In the genomic region with DNA sequence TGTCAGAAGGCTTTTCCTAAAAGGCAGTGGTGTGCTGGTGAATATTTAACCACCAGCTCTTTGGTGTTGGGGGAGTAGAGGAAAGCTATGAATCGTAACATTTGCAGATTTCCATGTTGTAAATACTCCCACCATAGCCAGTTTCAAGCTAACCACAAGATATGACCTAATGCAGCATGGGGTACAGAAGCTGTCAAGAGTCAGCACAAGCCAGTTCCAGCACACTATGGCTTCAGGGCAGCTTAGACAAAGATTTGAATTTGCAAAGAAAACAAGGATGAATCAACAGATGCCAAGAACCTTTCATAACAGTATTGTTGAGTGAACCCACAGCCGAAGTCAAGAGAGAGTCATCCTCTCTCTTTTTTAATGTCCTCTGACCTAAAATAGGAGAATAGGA, we compare ENCODE assay signal across 10 cellular contexts. TPM values are rescaled to one million over a fixed set of nuclear protein-coding genes. Genes with fewer than 3 reads are reported as not detected.
DNase-seq lines count a peak whose midpoint lies in the region; ATAC-seq, FAIRE-seq and TF ChIP-seq lines count a peak whose summit lies in the region.
"Had no signal": no experiment of that assay in that cellular context is flagged by ENCODE, and none has a peak within 500 bp of the region (broad histone marks: within the 10 kb centered on the region; RNA-seq: fewer than 3 reads in every experiment).

No MANE protein-coding gene starts in this region.

- TF ChIP-seq POLR2A in HepG2 (IDR thresholded peaks at IDR 0.05; ENCODE audit: insufficient read depth in 1 of 2, low read depth in 2 of 2, low read length in 2 of 2) = no peak
- no peak for TF ChIP-seq POLR2A in uterus (IDR thresholded peaks at IDR 0.05)

- H3K36me3 ChIP-seq in liver (ENCODE audit: control insufficient read depth in 4 of 4, insufficient read depth in 3 of 4, low read depth in 1 of 4, low read length in 3 of 4) (no peaks in the 10 kb centered on the region), HepG2 (replicated peaks in 1 of 2; ENCODE audit: control insufficient read depth in 1 of 2, insufficient read depth in 2 of 2, low read length in 2 of 2) (no peaks in the 10 kb centered on the region), uterus (no peaks in the 10 kb centered on the region)

- intact Hi-C loops in HepG2 (cut with micrococcal nuclease; ENCODE audit: unreplicated experiment) = no loop called here
- intact Hi-C loops in uterus (cut with DNase I; ENCODE audit: low total_unique reads) = no loop called here

- TF ChIP-seq EP300 in HepG2 (IDR thresholded peaks at IDR 0.05; ENCODE audit: low read depth in 2 of 2, low read length in 2 of 2) (no peak), HepG2 (CRISPR knock-in tag; IDR thresholded peaks at IDR 0.05; ENCODE audit: borderline replicate concordance) (no peak)

- 43% methylated on average over 2 of the region's 2 CpGs for WGBS in liver
- 13% methylated on average over 2 of the region's 2 CpGs for WGBS in HepG2 (ENCODE audit: low lambda C conversion rate)

- no peaks in the 10 kb centered on the region for H4K20me1 ChIP-seq in HepG2 (ENCODE audit: insufficient read depth, low read length)
- H4K20me1 ChIP-seq: BLaER1 had no signal

- in situ Hi-C loops in HepG2 (cut with HindIII; ENCODE audit: extremely low pct_ligation_motif_present, low pct_unique_long_range_greater_than_20kb) = no loop called here

- TF ChIP-seq CTCF in liver (IDR thresholded peaks at IDR 0.05; ENCODE audit: low read depth, low read length, missing input control) (no peak), HepG2 (CRISPR knock-in tag; IDR thresholded peaks at IDR 0.05) (no peak), uterus (IDR thresholded peaks at IDR 0.05) (no peak)

- no peak overlapping the region for H3K27ac ChIP-seq in liver (ENCODE audit: low read depth in 1 of 2, low read length in 2 of 2)
- H3K27ac ChIP-seq in HepG2 (ENCODE audit: extremely low read length, insufficient read depth, low read length) = no peak overlapping the region
- peak overlapping the region; percentile 63 to 64 for H3K27ac ChIP-seq in uterus
- H3K27ac ChIP-seq: BLaER1 had no signal

- CTCF ChIA-PET in HepG2 (lab: Yijun Ruan, JAX; ENCODE audit: low intra/inter-chr PET ratio, low total read pairs) = no interaction called here

- H3K4me3 ChIP-seq in liver (ENCODE audit: low read depth in 1 of 3, low read length in 3 of 3) = no peak overlapping the region
- H3K4me3 ChIP-seq in HepG2 (replicated peaks in 1 of 3; ENCODE audit: insufficient read depth in 1 of 3, low read depth in 2 of 3, low read length in 3 of 3) = no peak overlapping the region
- no peak overlapping the region for H3K4me3 ChIP-seq in uterus
- H3K4me3 ChIP-seq: BLaER1 had no signal

- H3K9me3 ChIP-seq in liver (ENCODE audit: control insufficient read depth in 4 of 4, low read length in 3 of 4) = peaks cover 0 to 4% (median 0%) of the 10 kb centered on the region in 4 donors
- no peaks in the 10 kb centered on the region for H3K9me3 ChIP-seq in HepG2 (ENCODE audit: low read length)
- H3K9me3 ChIP-seq in uterus = no peaks in the 10 kb centered on the region

- H2AFZ ChIP-seq in HepG2 (ENCODE audit: low read length) = no peak overlapping the region

- FAIRE-seq in HepG2 (lab: Jason Lieb, UNC) = no peak
- FAIRE-seq: GM12892 had no signal

- no peak for ATAC-seq in HepG2
- peak; percentile 56 for ATAC-seq in SK-N-SH treated with all-trans-retinoic acid at 6 μM for 48 hours

- POLR2A ChIA-PET in HepG2 (lab: Yijun Ruan, JAX) = no interaction called here

- no peak overlapping the region for H3K4me2 ChIP-seq in HepG2 (ENCODE audit: low read depth, low read length)
- H3K4me2 ChIP-seq: BLaER1 had no signal

- no peak overlapping the region for H3K9ac ChIP-seq in liver (ENCODE audit: low read depth in 1 of 2, low read length in 2 of 2)
- no peak overlapping the region for H3K9ac ChIP-seq in HepG2 (ENCODE audit: insufficient read depth, low read depth, low read length)
- H3K9ac ChIP-seq: BLaER1 had no signal

- H3K27me3 ChIP-seq in liver (ENCODE audit: control insufficient read depth in 4 of 4, insufficient read depth in 4 of 4, low read length in 3 of 4) (no peaks in the 10 kb centered on the region), HepG2 (ENCODE audit: control insufficient read depth in 1 of 2, insufficient read depth in 2 of 2, low read length in 2 of 2) (0 out of 5 replicates have a peak, but pooled peaks cover 0 to 4% of the 10 kb centered on the region in 2 experiments), uterus (no peaks in the 10 kb centered on the region)
- H3K27me3 ChIP-seq: BLaER1 had no signal

- no TSS peak for BruUV-seq in HepG2 (replicated peaks; lab: Mats Ljungman, UMichigan)

- no peaks in the 10 kb centered on the region for H3K4me1 ChIP-seq in liver (ENCODE audit: control insufficient read depth in 4 of 4, insufficient read depth in 4 of 4, low read length in 3 of 4)
- no peaks in the 10 kb centered on the region for H3K4me1 ChIP-seq in HepG2 (ENCODE audit: insufficient read depth, low read length)
- no peaks in the 10 kb centered on the region for H3K4me1 ChIP-seq in uterus

- no peaks in the 10 kb centered on the region for H3K79me2 ChIP-seq in HepG2 (ENCODE audit: insufficient read depth, low read length)

- no peak for DNase-seq in HepG2 (ENCODE audit: low spot score)
- peak; percentile 89 for DNase-seq in foreskin melanocyte
- peak in 1 of 2 donors; percentile 42 for DNase-seq in uterus
- no peak for DNase-seq in iPS-NIHi7 (ENCODE audit: extremely low spot score)
- no peak for DNase-seq in NCI-H2196 (lab: John Stamatoyannopoulos, UW; ENCODE audit: unreplicated experiment)
- DNase-seq in cerebellum (ENCODE audit: low spot score) = no peak

- TF ChIP-seq RAD21 in liver (IDR thresholded peaks at IDR 0.05) (no peak), HepG2 (CRISPR knock-in tag; IDR thresholded peaks at IDR 0.05) (no peak)

TF ChIP-seq in liver, 16 proteins besides CTCF, POLR2A, EP300 and RAD21:
- TF ChIP-seq YY1 (IDR thresholded peaks at IDR 0.05) = peak; percentile 11
- no peak for TF ChIP-seq GABPA (IDR thresholded peaks at IDR 0.05 in 1 of 2, conservative IDR thresholded peaks at IDR 0.05 in 1 of 2)

TF ChIP-seq in SK-N-SH treated with all-trans-retinoic acid at 6 μM for 48 hours, 23 proteins besides CTCF, POLR2A, EP300 and RAD21 (continues in another document):
- TF ChIP-seq CSDC2 (CRISPR knock-in tag; IDR thresholded peaks at IDR 0.05) = no peak
- TF ChIP-seq ESRRG (CRISPR knock-in tag; IDR thresholded peaks at IDR 0.05) = no peak
- TF ChIP-seq TOX (CRISPR knock-in tag; IDR thresholded peaks at IDR 0.05; ENCODE audit: borderline replicate concordance) = no peak

RNA-seq across cellular contexts. Expression of a gene that starts 40.0 kb away (rescaled TPM):
- total RNA-seq in liver = 10 to 100 TPM; 22.9 to 27.8 TPM
- 10 to 100 TPM; 28.7 to 50.8 TPM for polyA plus RNA-seq in liver
- 76.7 and 103 TPM in 2 replicates for total RNA-seq in HepG2 (2016; rRNA removed; fragmentation: Illumina TruSeq; extraction: Trizol)
- 20.2 and 31.5 TPM in 2 replicates for total RNA-seq in HepG2 (2016; cell fraction: cytosol; rRNA removed; fragmentation: Illumina TruSeq; extraction: Trizol; ENCODE audit: low read depth)
- 74.2 and 108 TPM in 2 replicates for total RNA-seq in HepG2 (2016; cell fraction: insoluble cytoplasmic fraction; rRNA removed; fragmentation: Illumina TruSeq; extraction: Trizol)
- 50.6 and 58.1 TPM in 2 replicates for total RNA-seq in HepG2 (2016; cell fraction: membrane; rRNA removed; fragmentation: Illumina TruSeq; extraction: Trizol)
- 31.5 and 37.0 TPM in 2 replicates for total RNA-seq in HepG2 (2016; cell fraction: nucleus; rRNA removed; fragmentation: Illumina TruSeq; extraction: Trizol)
- 43.6 and 47.3 TPM in 2 replicates for polyA plus RNA-seq in HepG2 (2011; rRNA removed)
- 31.6 and 41.1 TPM in 2 replicates for polyA plus RNA-seq in HepG2 (2011; cell fraction: cytosol; rRNA removed)
- 34.3 and 38.0 TPM in 2 replicates for polyA plus RNA-seq in HepG2 (2011; cell fraction: nucleus; rRNA removed)
- 21.2 and 32.0 TPM in 2 replicates for polyA plus RNA-seq in HepG2 (2012)
- polyA plus RNA-seq in HepG2 (2016; cell fraction: cytosol; fragmentation: Illumina TruSeq; extraction: Trizol; ENCODE audit: low read depth) = 37.1 and 37.2 TPM in 2 replicates
- polyA plus RNA-seq in HepG2 (2016; cell fraction: insoluble cytoplasmic fraction; fragmentation: Illumina TruSeq; extraction: Trizol; ENCODE audit: low read depth) = 119 and 125 TPM in 2 replicates
- 40.9 and 54.7 TPM in 2 replicates for polyA plus RNA-seq in HepG2 (2016; cell fraction: membrane; fragmentation: Illumina TruSeq; extraction: Trizol; ENCODE audit: low read depth)
- 51.5 and 57.1 TPM in 2 replicates for polyA plus RNA-seq in HepG2 (2016; cell fraction: nucleus; fragmentation: Illumina TruSeq; extraction: Trizol; ENCODE audit: insufficient read depth, low read depth)
- polyA minus RNA-seq in HepG2 (2011; rRNA and poly(A)+ RNA removed; ENCODE audit: low replicate concordance) = 48.6 and 163 TPM in 2 replicates
- polyA minus RNA-seq in HepG2 (2011; cell fraction: cytosol; rRNA and poly(A)+ RNA removed) = 10.0 and 12.1 TPM in 2 replicates
- polyA minus RNA-seq in HepG2 (2011; cell fraction: nucleus; rRNA and poly(A)+ RNA removed) = 26.5 and 29.2 TPM in 2 replicates
- 10 to 100 TPM; 10.5 to 30.2 (median 22.8) TPM for total RNA-seq in uterus
- 34.8 TPM for total RNA-seq in cerebellum

RNA-seq across cellular contexts. Expression of a gene that starts 46.8 kb away (rescaled TPM):
- 1 to 10 TPM; 6.6 to 8.5 TPM for total RNA-seq in liver
- 1 to 10 TPM; 1.2 to 2.4 TPM for polyA plus RNA-seq in liver
- total RNA-seq in HepG2 (2016; rRNA removed; fragmentation: Illumina TruSeq; extraction: Trizol) = not detected in 2 replicates
- total RNA-seq in HepG2 (2016; cell fraction: cytosol; rRNA removed; fragmentation: Illumina TruSeq; extraction: Trizol; ENCODE audit: low read depth) = not detected in 2 replicates
- not detected in 2 replicates for total RNA-seq in HepG2 (2016; cell fraction: insoluble cytoplasmic fraction; rRNA removed; fragmentation: Illumina TruSeq; extraction: Trizol)
- not detected in 2 replicates for total RNA-seq in HepG2 (2016; cell fraction: membrane; rRNA removed; fragmentation: Illumina TruSeq; extraction: Trizol)
- total RNA-seq in HepG2 (2016; cell fraction: nucleus; rRNA removed; fragmentation: Illumina TruSeq; extraction: Trizol) = not detected in 2 replicates
- polyA plus RNA-seq in HepG2 (2011; rRNA removed) = 0.16 TPM in 1 of 2 replicates, not detected in the other
- polyA plus RNA-seq in HepG2 (2011; cell fraction: cytosol; rRNA removed) = 0.05 and 0.07 TPM in 2 replicates
- polyA plus RNA-seq in HepG2 (2011; cell fraction: nucleus; rRNA removed) = 0.54 and 0.64 TPM in 2 replicates
- polyA plus RNA-seq in HepG2 (2012) = not detected in 2 replicates
- not detected in 2 replicates for polyA plus RNA-seq in HepG2 (2016; cell fraction: cytosol; fragmentation: Illumina TruSeq; extraction: Trizol; ENCODE audit: low read depth)
- not detected in 2 replicates for polyA plus RNA-seq in HepG2 (2016; cell fraction: insoluble cytoplasmic fraction; fragmentation: Illumina TruSeq; extraction: Trizol; ENCODE audit: low read depth)
- not detected in 2 replicates for polyA plus RNA-seq in HepG2 (2016; cell fraction: membrane; fragmentation: Illumina TruSeq; extraction: Trizol; ENCODE audit: low read depth)
- not detected in 2 replicates for polyA plus RNA-seq in HepG2 (2016; cell fraction: nucleus; fragmentation: Illumina TruSeq; extraction: Trizol; ENCODE audit: insufficient read depth, low read depth)
- polyA minus RNA-seq in HepG2 (2011; rRNA and poly(A)+ RNA removed; ENCODE audit: low replicate concordance) = 0.40 and 6.6 TPM in 2 replicates
- polyA minus RNA-seq in HepG2 (2011; cell fraction: cytosol; rRNA and poly(A)+ RNA removed) = not detected in 2 replicates
- polyA minus RNA-seq in HepG2 (2011; cell fraction: nucleus; rRNA and poly(A)+ RNA removed) = not detected in 2 replicates
- 10 to 100 TPM in 3 of 4 donors, 1 to 10 TPM in 1; 7.7 to 62.1 (median 27.8) TPM for total RNA-seq in uterus
- 12.9 TPM for total RNA-seq in cerebellum

Comparison
In these comparisons a context has a peak if more than half of its experiments do, and no peak if none do; other contexts are left out.
1. H3K27ac ChIP-seq: peak in uterus (2 of 2); none in liver (0 of 2) and HepG2 (single experiment).